25 cellular contexts compared by ENCODE assay signal in the genomic region with DNA sequence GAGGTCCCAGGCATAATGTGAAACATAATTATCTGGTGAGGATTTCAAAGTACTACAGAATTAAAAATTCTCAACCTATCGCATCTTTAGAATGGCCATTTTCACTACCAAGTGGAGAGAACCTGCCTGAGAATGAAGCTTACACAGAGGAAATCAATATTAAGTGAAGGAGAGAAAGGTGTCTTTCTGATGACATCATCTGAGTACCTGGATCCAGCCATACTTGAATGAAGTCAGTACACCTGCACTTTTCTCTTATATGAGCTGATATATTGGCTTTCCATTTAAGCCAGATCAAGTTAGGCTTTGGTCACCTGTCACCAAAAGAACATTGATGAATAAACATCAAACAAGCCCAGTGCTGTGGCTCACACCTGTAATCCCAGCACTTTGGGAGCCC.
DNase-seq lines count a peak whose midpoint lies in the region; ATAC-seq, FAIRE-seq and TF ChIP-seq lines count a peak whose summit lies in the region.
"Had no signal": no experiment of that assay in that cellular context is flagged by ENCODE, and none has a peak within 500 bp of the region (broad histone marks: within the 10 kb centered on the region; RNA-seq: fewer than 3 reads in every experiment).

No MANE protein-coding gene starts in this region.

- H3K27ac ChIP-seq in HEK293 (ENCODE audit: extremely low read depth, low read depth, low read length): no peak overlapping the region
- H3K27ac ChIP-seq in iPS-18a (ENCODE audit: low read length): peak overlapping the region; percentile 82
- H3K27ac ChIP-seq in heart right ventricle: no peak overlapping the region
- H3K27ac ChIP-seq: A549, GM23248, KMS-11, Peyer's patch, SJCRH30 had no signal

- no peak for TF ChIP-seq CTCF in HEK293 (tag by site-specific recombination; IDR thresholded peaks at IDR 0.05)
- no peak for TF ChIP-seq CTCF in WTC11 (IDR thresholded peaks at IDR 0.05)
- no peak for TF ChIP-seq CTCF in heart right ventricle (IDR thresholded peaks at IDR 0.05)

- POLR2A ChIA-PET in HEK293 (lab: Yijun Ruan, JAX) (interaction anchor here (0.7 kb wide), 1 partner anchor 64 kb away, joined by 3 read pairs; no protein-coding TSS in a partner anchor), WTC11 (lab: Charles Lee) (no interaction called here)

- no peaks in the 10 kb centered on the region for H3K9me3 ChIP-seq in HEK293 (ENCODE audit: control insufficient read depth, insufficient read depth, low read depth, low read length)
- H3K9me3 ChIP-seq in iPS-18a (ENCODE audit: control insufficient read depth, low read depth, low read length): no peaks in the 10 kb centered on the region
- H3K9me3 ChIP-seq in heart right ventricle: peaks cover 0 to 7% (median 0%) of the 10 kb centered on the region in 11 donors
- H3K9me3 ChIP-seq: A549, Peyer's patch, SJCRH30 had no signal

- peaks cover 2% of the 10 kb centered on the region; the same call in 1 of the 2 replicates for H3K27me3 Mint-ChIP-seq in WTC11 (ENCODE audit: low read depth)
- H3K27me3 Mint-ChIP-seq: B cell had no signal

- no peak for TF ChIP-seq POLR2A in GM12891 (IDR thresholded peaks at IDR 0.05; ENCODE audit: low read depth, low read length)

- H3K9me3 Mint-ChIP-seq in WTC11: peaks cover 3% of the 10 kb centered on the region
- H3K9me3 Mint-ChIP-seq: T-cell had no signal

- peaks cover 58% of the 10 kb centered on the region for H3K4me1 Mint-ChIP-seq in WTC11
- H3K4me1 Mint-ChIP-seq: B cell, T-cell had no signal

- H3K27me3 ChIP-seq in iPS-18a (ENCODE audit: control insufficient read depth, insufficient read depth, low read length) (no peaks in the 10 kb centered on the region), heart right ventricle (peaks cover 0 to 10% (median 0%) of the 10 kb centered on the region in 7 donors)
- H3K27me3 ChIP-seq: Peyer's patch, SJCRH30 had no signal

- no peak overlapping the region for H3K4me3 Mint-ChIP-seq in WTC11
- H3K4me3 Mint-ChIP-seq: B cell, CD14-positive monocyte, T-cell had no signal

- CTCF ChIA-PET in HEK293 (lab: Yijun Ruan, JAX) (interaction anchor here (0.6 kb wide), 1 partner anchor 283 kb away, joined by 3 read pairs; no protein-coding TSS in a partner anchor), WTC11 (lab: Charles Lee) (no interaction called here)

- no peak for ATAC-seq in WTC11
- ATAC-seq in heart right ventricle: no peak
- ATAC-seq: A549, T-cell had no signal

- peaks cover 13% of the 10 kb centered on the region for H3K4me1 ChIP-seq in HEK293 (ENCODE audit: control insufficient read depth, insufficient read depth, low read length)
- peaks cover 29% of the 10 kb centered on the region for H3K4me1 ChIP-seq in iPS-18a (ENCODE audit: control insufficient read depth, low read depth, low read length)
- no peaks in the 10 kb centered on the region for H3K4me1 ChIP-seq in heart right ventricle
- H3K4me1 ChIP-seq: A549, Peyer's patch, SJCRH30 had no signal

- no peak overlapping the region for H3K4me3 ChIP-seq in HEK293 (ENCODE audit: low read depth, low read length)
- no peak overlapping the region for H3K4me3 ChIP-seq in iPS-18a (ENCODE audit: low read length)
- H3K4me3 ChIP-seq in heart right ventricle: no peak overlapping the region
- H3K4me3 ChIP-seq: A549, GM23248, Peyer's patch, SJCRH30 had no signal

- peaks cover 3% of the 10 kb centered on the region for H3K36me3 Mint-ChIP-seq in WTC11
- H3K36me3 Mint-ChIP-seq: CD14-positive monocyte, T-cell had no signal

- peak overlapping the region; percentile 50 for H3K9ac ChIP-seq in iPS-18a (ENCODE audit: low read length)
- H3K9ac ChIP-seq: GM23248, KMS-11 had no signal

- H3K36me3 ChIP-seq in HEK293 (ENCODE audit: control insufficient read depth in 2 of 2, insufficient read depth in 1 of 2, low read length in 2 of 2): no peaks in the 10 kb centered on the region
- no peaks in the 10 kb centered on the region for H3K36me3 ChIP-seq in iPS-18a (ENCODE audit: control insufficient read depth, low read depth, low read length)
- no peaks in the 10 kb centered on the region for H3K36me3 ChIP-seq in heart right ventricle
- H3K36me3 ChIP-seq: Peyer's patch, SJCRH30 had no signal

- peak; percentile 26 for FAIRE-seq in GM12891 (lab: Jason Lieb, UNC)
- FAIRE-seq: D721Med had no signal

- 93 to 96% methylated on average over 1 of the region's 1 CpG for WGBS in heart right ventricle, 2 donors

- peak overlapping the region; percentile 99 for H3K27ac Mint-ChIP-seq in WTC11
- H3K27ac Mint-ChIP-seq: B cell, T-cell had no signal

- no peak for DNase-seq in GM12891 (ENCODE audit: insufficient read length, low spot score)
- no peak for DNase-seq in WTC11 (ENCODE audit: low spot score)
- no peak for DNase-seq in COLO829 (ENCODE audit: low spot score)
- no peak for DNase-seq in effector CD4-positive, alpha-beta T cell
- DNase-seq in heart right ventricle: no peak
- DNase-seq: DMS53, GM23248, IMR-90, NCI-H1105, NCI-H146, NCI-H2029, NCI-H2171, NCI-H345, NCI-H524, NCI-H774, Peyer's patch, SJCRH30, T-cell had no signal

- intact Hi-C loops in heart right ventricle (cut with DNase I): no loop called here

TF ChIP-seq in GM12891, 5 proteins besides CTCF, POLR2A, EP300 and RAD21:
- TF ChIP-seq POLR2AphosphoS5 (IDR thresholded peaks at IDR 0.05; ENCODE audit: low read depth, low read length) (no peak), SPI1 (IDR thresholded peaks at IDR 0.05; ENCODE audit: low read depth, low read length) (no peak), POU2F2 (IDR thresholded peaks at IDR 0.05; ENCODE audit: low read depth, low read length) (no peak), PAX5 (IDR thresholded peaks at IDR 0.05; ENCODE audit: insufficient read depth, low read length, severe bottlenecking) (no peak), TAF1 (IDR thresholded peaks at IDR 0.05; ENCODE audit: low read depth, low read length) (no peak)
TF ChIP-seq in GM12891: peak in this region for 0.

TF ChIP-seq in HEK293, 187 proteins besides CTCF, POLR2A, EP300 and RAD21:
- TF ChIP-seq ATF2 (tag by site-specific recombination; IDR thresholded peaks at IDR 0.05; ENCODE audit: low read depth) (peak; percentile 71), BCL6B (tag by site-specific recombination; IDR thresholded peaks at IDR 0.05) (no peak)

TF ChIP-seq in WTC11, 78 proteins besides CTCF, POLR2A, EP300 and RAD21:
- TF ChIP-seq ATF2 (CRISPR knock-in tag; IDR thresholded peaks at IDR 0.05; ENCODE audit: borderline replicate concordance, low read depth): no peak
- TF ChIP-seq ELF4 (CRISPR knock-in tag; IDR thresholded peaks at IDR 0.05; ENCODE audit: low read depth): no peak
- TF ChIP-seq NFYB (CRISPR knock-in tag; conservative IDR thresholded peaks at IDR 0.05; ENCODE audit: low read depth): no peak
- TF ChIP-seq ZBTB43 (CRISPR knock-in tag; IDR thresholded peaks at IDR 0.05): no peak
- no peak for TF ChIP-seq ATF1 (CRISPR knock-in tag; IDR thresholded peaks at IDR 0.05)
- TF ChIP-seq SMAD4 (CRISPR knock-in tag; IDR thresholded peaks at IDR 0.05): no peak
- no peak for TF ChIP-seq ZBTB21 (CRISPR knock-in tag; IDR thresholded peaks at IDR 0.05; ENCODE audit: borderline replicate concordance)
